Comparison of ENCODE assay signal across 11 cellular contexts in genomic region chr1:232385221-232385620, GRCh38.
DNase-seq lines count a peak whose midpoint lies in the region; ATAC-seq and TF ChIP-seq lines count a peak whose summit lies in the region.
"Had no signal": no experiment of that assay in that cellular context is flagged by ENCODE, and none has a peak within 500 bp of the region (broad histone marks: within the 10 kb centered on the region; RNA-seq: fewer than 3 reads in every experiment).

No MANE protein-coding gene starts in this region.

- no peak overlapping the region for H3K4me3 Mint-ChIP-seq in H9
- H3K4me3 Mint-ChIP-seq: brain had no signal

- 72 to 74% methylated on average over 10 of the region's 10 CpGs for WGBS in GM23248 (ENCODE audit: low coverage in 1 of 2, low lambda C conversion rate in 2 of 2, missing lambda C conversion rate in 2 of 2), 2 experiments
- no CpG with 5 or more reads among the region's 10 CpGs for WGBS in H9 (ENCODE audit: extremely low coverage, insufficient read length, low lambda C conversion rate)

- no peak for ATAC-seq in HG03565 (IDR thresholded peaks at IDR 0.05; ENCODE audit: unreplicated experiment)
- no peak for ATAC-seq in GM18502 (IDR thresholded peaks at IDR 0.05; ENCODE audit: poor library complexity, unreplicated experiment)
- no peak for ATAC-seq in GM19463 (IDR thresholded peaks at IDR 0.05; ENCODE audit: unreplicated experiment)

- no peak overlapping the region for H3K27ac ChIP-seq in GM23248
- no peak overlapping the region for H3K27ac ChIP-seq in H9 (ENCODE audit: insufficient read length, low read depth, low read length)

- H2BK20ac ChIP-seq in H9 (ENCODE audit: low read depth, low read length, poor library complexity, severe bottlenecking) = no peak overlapping the region

- DNase-seq in GM23248 (peak; percentile 76), T1000 (lab: John Stamatoyannopoulos, UW) (peak; percentile 62), fibroblast of peridontal ligament (ENCODE audit: extremely low read depth) (peak; percentile 67), posterior cingulate gyrus (peak in 8 of 10 donors; percentile 39 to 92 (median 71)), H9 (no peak)
- DNase-seq: activated T-cell treated with anti-CD3 and anti-CD28 coated beads for 4 hours; stimulated activated naive CD4-positive, alpha-beta T cell had no signal

- no peak overlapping the region for H2BK12ac ChIP-seq in H9 (ENCODE audit: insufficient read length, low read depth, low read length)

- H3K79me2 ChIP-seq in GM23248 (ENCODE audit: insufficient read depth) (no peaks in the 10 kb centered on the region), H9 (ENCODE audit: insufficient read depth, low read length) (no peaks in the 10 kb centered on the region)

- no peak for TF ChIP-seq CTCF in H9 (conservative IDR thresholded peaks at IDR 0.05)

- H4K5ac ChIP-seq in H9 (ENCODE audit: insufficient read length, low read depth, low read length) = no peak overlapping the region

- no peaks in the 10 kb centered on the region for H3K79me1 ChIP-seq in H9 (ENCODE audit: insufficient read depth, low read depth, low read length, poor library complexity, severe bottlenecking)

- no peaks in the 10 kb centered on the region for H3K27me3 ChIP-seq in GM23248 (replicated peaks; ENCODE audit: insufficient read depth)
- H3K27me3 ChIP-seq in H9 (ENCODE audit: insufficient read depth, low read length) = no peaks in the 10 kb centered on the region

- H3K9me3 ChIP-seq in GM23248 (ENCODE audit: low read depth) (no peaks in the 10 kb centered on the region), H9 (ENCODE audit: control insufficient read depth, low read depth, low read length) (no peaks in the 10 kb centered on the region)

- no peak overlapping the region for H3K18ac ChIP-seq in H9 (ENCODE audit: insufficient read length, low read depth, low read length)

- no peak overlapping the region for H3T11ph ChIP-seq in H9 (ENCODE audit: low read length)

- H3K4me1 Mint-ChIP-seq in H9 = peaks cover 12 to 14% of the 10 kb centered on the region in 2 experiments

- in situ Hi-C loops in GM23248 (cut with MboI) = no loop called here

- H3K27me3 Mint-ChIP-seq in H9 (ENCODE audit: low read depth) = peaks cover 39% of the 10 kb centered on the region

- H4K91ac ChIP-seq in H9 (ENCODE audit: insufficient read length, low read depth, low read length) = no peak overlapping the region

- H3K23ac ChIP-seq in H9 (ENCODE audit: insufficient read length, low read depth, low read length) = no peak overlapping the region

- H3K4me2 ChIP-seq in GM23248 (ENCODE audit: unreplicated experiment) (no peak overlapping the region), H9 (ENCODE audit: insufficient read depth, insufficient read length, low read length) (no peak overlapping the region)

- no peak overlapping the region for H2AK5ac ChIP-seq in H9 (ENCODE audit: insufficient read length, low read length)

- H3K9me3 Mint-ChIP-seq in H9 = no peaks in the 10 kb centered on the region
- H3K9me3 Mint-ChIP-seq: brain had no signal

- H2BK15ac ChIP-seq in H9 (ENCODE audit: low read depth, low read length) = no peak overlapping the region

- H3K56ac ChIP-seq in H9 (ENCODE audit: insufficient read length, low read depth, low read length) = no peak overlapping the region

- H3K23me2 ChIP-seq in H9 (ENCODE audit: insufficient read length, low read depth, low read length, poor library complexity, severe bottlenecking) = no peaks in the 10 kb centered on the region

- H4K8ac ChIP-seq in H9 (replicated peaks; ENCODE audit: insufficient read length, low read depth, low read length) = no peak overlapping the region

- H3F3A ChIP-seq in GM23248 (ENCODE audit: insufficient read depth) = no peaks in the 10 kb centered on the region

- 0 out of 7 replicates have a peak, but pooled peaks cover 0 to 3% (median 0%) of the 10 kb centered on the region in 3 experiments for H3K36me3 Mint-ChIP-seq in H9 (ENCODE audit: insufficient read depth in 1 of 3, low read depth in 3 of 3)
- H3K36me3 Mint-ChIP-seq: brain had no signal

- H3K4me1 ChIP-seq in GM23248 (ENCODE audit: insufficient read depth) (peaks cover 11% of the 10 kb centered on the region; the same call in 1 of the 2 replicates), H9 (ENCODE audit: insufficient read depth, low read length) (0 out of 2 replicates have a peak, but pooled peaks cover 3% of the 10 kb centered on the region)

- no peak overlapping the region for H3K4ac ChIP-seq in H9 (ENCODE audit: low read depth, low read length)

- no peak overlapping the region; the same call in 1 of the 2 replicates for H3K14ac ChIP-seq in H9 (ENCODE audit: insufficient read depth, low read length)

- no peak overlapping the region for H3K27ac Mint-ChIP-seq in H9
- H3K27ac Mint-ChIP-seq: brain had no signal

- H4K20me1 ChIP-seq in GM23248 (ENCODE audit: insufficient read depth) (no peaks in the 10 kb centered on the region), H9 (ENCODE audit: control insufficient read depth, insufficient read depth, insufficient read length) (no peaks in the 10 kb centered on the region)

- no peak overlapping the region for H2BK5ac ChIP-seq in H9 (ENCODE audit: insufficient read length, low read length)

- H3K9me2 ChIP-seq in GM23248 (ENCODE audit: insufficient read depth) = no peaks in the 10 kb centered on the region

- H3K9ac ChIP-seq in GM23248 (no peak overlapping the region), H9 (ENCODE audit: extremely low read depth, insufficient read length, low read length) (no peak overlapping the region)

- intact Hi-C loops in posterior cingulate gyrus (cut with DNase I) = no loop called here

- no peak overlapping the region for H2BK120ac ChIP-seq in H9 (ENCODE audit: low read depth, low read length, poor library complexity, severe bottlenecking)

- H3K36me3 ChIP-seq in GM23248 (ENCODE audit: low read depth) = no peaks in the 10 kb centered on the region

- H3K4me3 ChIP-seq in GM23248 = no peak overlapping the region

- H2AFZ ChIP-seq in GM23248 = no peak overlapping the region
- H2AFZ ChIP-seq in H9 (ENCODE audit: low read length) = no peak overlapping the region
